8 cellular contexts compared by ENCODE assay signal in genomic region chr3:127373701-127374625, GRCh38.
DNase-seq lines count a peak whose midpoint lies in the region; ATAC-seq, FAIRE-seq and TF ChIP-seq lines count a peak whose summit lies in the region.

No MANE protein-coding gene starts in this region.

- no peak for FAIRE-seq in endothelial cell of umbilical vein (lab: Jason Lieb, UNC)

- H3K27ac Mint-ChIP-seq in stimulated activated naive CD8-positive, alpha-beta T cell treated with anti-CD3 and anti-CD28 coated beads, Interleukin-15, amount 100 ng/mL, for 72 hours: no peak overlapping the region

- H3K27ac ChIP-seq in endothelial cell of umbilical vein (ENCODE audit: insufficient read depth, low read depth, low read length): no peak overlapping the region

- H3K9me3 Mint-ChIP-seq in stimulated activated naive CD8-positive, alpha-beta T cell treated with anti-CD3 and anti-CD28 coated beads, Interleukin-15, amount 100 ng/mL, for 72 hours: peaks cover 0 to 11% of the 10 kb centered on the region in 2 donors

- H3K4me1 ChIP-seq in endothelial cell of umbilical vein (ENCODE audit: control insufficient read depth, extremely low read depth, insufficient read depth, low read length): no peaks in the 10 kb centered on the region

- dilution Hi-C loops in endothelial cell of umbilical vein (cut with MboI; ENCODE audit: extremely low pct_ligation_motif_present, low sequenced_read_pairs): no loop called here

- no peak overlapping the region for H3K4me3 Mint-ChIP-seq in stimulated activated naive CD8-positive, alpha-beta T cell treated with anti-CD3 and anti-CD28 coated beads, Interleukin-15, amount 100 ng/mL, for 72 hours

- no peak overlapping the region for H3K4me2 ChIP-seq in endothelial cell of umbilical vein (ENCODE audit: insufficient read depth, low read length)

- BruUV-seq in endothelial cell of umbilical vein (replicated peaks; lab: Mats Ljungman, UMichigan): no TSS peak

- POLR2A ChIA-PET in endothelial cell of umbilical vein (lab: Charles Lee): no interaction called here

- no peaks in the 10 kb centered on the region for H3K9me1 ChIP-seq in endothelial cell of umbilical vein (replicated peaks; ENCODE audit: control insufficient read depth, extremely low read depth, insufficient read depth, low read length)

- ATAC-seq in Right ventricle myocardium inferior (no peak), left cardiac atrium (no peak), HG03469 (IDR thresholded peaks at IDR 0.05; ENCODE audit: unreplicated experiment) (no peak)
- ATAC-seq in stimulated activated naive CD8-positive, alpha-beta T cell treated with anti-CD3 and anti-CD28 coated beads, Interleukin-15, amount 100 ng/mL, for 72 hours: no peak

- no peaks in the 10 kb centered on the region for H3K36me3 ChIP-seq in endothelial cell of umbilical vein (ENCODE audit: control insufficient read depth in 2 of 2, extremely low read depth in 1 of 2, insufficient read depth in 2 of 2, low read length in 2 of 2)

- no peaks in the 10 kb centered on the region for H3K27me3 ChIP-seq in endothelial cell of umbilical vein (ENCODE audit: control insufficient read depth in 2 of 2, insufficient read depth in 2 of 2, low read length in 2 of 2)

- H4K20me1 ChIP-seq in endothelial cell of umbilical vein (replicated peaks; ENCODE audit: control insufficient read depth, extremely low read depth, insufficient read depth, low read length): no peaks in the 10 kb centered on the region

- no peak for TF ChIP-seq POLR2A in endothelial cell of umbilical vein (IDR thresholded peaks at IDR 0.05; ENCODE audit: low read depth, low read length)

- no peak overlapping the region for H2AFZ ChIP-seq in endothelial cell of umbilical vein (ENCODE audit: low read depth, low read length)

- H3K9me3 ChIP-seq in endothelial cell of umbilical vein (replicated peaks; ENCODE audit: control insufficient read depth, insufficient read depth, low read length): no peaks in the 10 kb centered on the region

- no peaks in the 10 kb centered on the region for H3K79me2 ChIP-seq in endothelial cell of umbilical vein (ENCODE audit: control insufficient read depth, insufficient read depth, low read length)

- no peaks in the 10 kb centered on the region for H3K4me1 Mint-ChIP-seq in stimulated activated naive CD8-positive, alpha-beta T cell treated with anti-CD3 and anti-CD28 coated beads, Interleukin-15, amount 100 ng/mL, for 72 hours

- intact Hi-C loops in Right ventricle myocardium inferior (cut with DNase I) (no loop called here), left cardiac atrium (cut with DNase I) (no loop called here), endothelial cell of umbilical vein (cut with micrococcal nuclease) (loop anchor here (1.0 to 10.0 kb wide), 2 partner anchors 81 to 171 kb away; no protein-coding TSS in a partner anchor)

- H3K9ac ChIP-seq in endothelial cell of umbilical vein (replicated peaks; ENCODE audit: extremely low read depth, insufficient read depth, low read length): no peak overlapping the region

- H3K27me3 Mint-ChIP-seq in stimulated activated naive CD8-positive, alpha-beta T cell treated with anti-CD3 and anti-CD28 coated beads, Interleukin-15, amount 100 ng/mL, for 72 hours: peaks cover 34% of the 10 kb centered on the region

- peak; percentile 29 to 48 for TF ChIP-seq CTCF in endothelial cell of umbilical vein (IDR thresholded peaks at IDR 0.05; ENCODE audit: extremely low read depth in 1 of 2, insufficient read depth in 1 of 2, low read depth in 1 of 2, low read length in 2 of 2)

- H3K4me3 ChIP-seq in endothelial cell of umbilical vein (replicated peaks in 1 of 3; ENCODE audit: insufficient read depth in 1 of 3, low read depth in 1 of 3, low read length in 3 of 3): no peak overlapping the region

- CTCF ChIA-PET in endothelial cell of umbilical vein (lab: Charles Lee): interaction anchor here (0.8 to 2.5 kb wide), 8 partner anchors 9 to 174 kb away, joined by 3 to 15 read pairs (median 6); no protein-coding TSS in a partner anchor

- DNase-seq in Right ventricle myocardium inferior (ENCODE audit: missing footprints) (peak; percentile 35), left cardiac atrium (no peak), NCI-H1694 treated with DMSO at 0.1 percent for 48 hours (lab: John Stamatoyannopoulos, UW) (peak; percentile 8), endothelial cell of umbilical vein (ENCODE audit: low read depth, low spot score) (no peak), kidney glomerular epithelial cell (lab: John Stamatoyannopoulos, UW) (no peak), nucleus accumbens (lab: John Stamatoyannopoulos, UW) (no peak)
- peak; percentile 12 to 17 for DNase-seq in stimulated activated naive CD8-positive, alpha-beta T cell treated with anti-CD3 and anti-CD28 coated beads, Interleukin-15, amount 100 ng/mL, for 72 hours

TF ChIP-seq in endothelial cell of umbilical vein, 7 proteins besides CTCF, POLR2A, EP300 and RAD21:
- TF ChIP-seq MAX (IDR thresholded peaks at IDR 0.05; ENCODE audit: insufficient read depth, insufficient read length) (no peak), MYC (IDR thresholded peaks at IDR 0.05; ENCODE audit: low read depth, low read length) (no peak), FOS (IDR thresholded peaks at IDR 0.05; ENCODE audit: borderline replicate concordance, insufficient read depth, low read length) (no peak), GATA2 (IDR thresholded peaks at IDR 0.05; ENCODE audit: insufficient read depth, insufficient read length, low read depth, low read length) (no peak), POLR2AphosphoS5 (IDR thresholded peaks at IDR 0.05; ENCODE audit: insufficient read depth, low read depth, low read length) (no peak), EZH2 (IDR thresholded peaks at IDR 0.05; ENCODE audit: borderline replicate concordance, low read depth, low read length, severe bottlenecking) (no peak), JUN (IDR thresholded peaks at IDR 0.05; ENCODE audit: borderline replicate concordance, insufficient read depth, insufficient read length, low read depth) (no peak)

Comparison
In these comparisons a context has a peak if more than half of its experiments do, and no peak if none do; other contexts are left out.
1. DNase-seq: peak in Right ventricle myocardium inferior (single experiment), NCI-H1694 treated with DMSO at 0.1 percent for 48 hours (single experiment) and stimulated activated naive CD8-positive, alpha-beta T cell treated with anti-CD3 and anti-CD28 coated beads, Interleukin-15, amount 100 ng/mL, for 72 hours (2 of 2); none in left cardiac atrium (single experiment), endothelial cell of umbilical vein (single experiment), kidney glomerular epithelial cell (single experiment) and nucleus accumbens (0 of 56).